In genomic region chr4:6941796-6942195, GRCh38 we compare ENCODE assay signal across 1 cellular context.
TF ChIP-seq lines count a peak whose summit lies in the region.

No MANE protein-coding gene starts in this region.

TF ChIP-seq in HCT116, 20 proteins besides CTCF, POLR2A, EP300 and RAD21 (continued from another document):
- no peak for TF ChIP-seq MAX (IDR thresholded peaks at IDR 0.05)
- no peak for TF ChIP-seq ATF3 (IDR thresholded peaks at IDR 0.05)
TF ChIP-seq in HCT116: peak in this region for 0.
